In genomic region chr5:153831976-153832375, GRCh38 we compare ENCODE assay signal across 8 cellular contexts.
DNase-seq lines count a peak whose midpoint lies in the region; ATAC-seq and TF ChIP-seq lines count a peak whose summit lies in the region.

No MANE protein-coding gene starts in this region.

- H2AFZ ChIP-seq in neural progenitor cell (replicated peaks) = peak overlapping the region; percentile 84

- H3K4me3 ChIP-seq in neural progenitor cell = no peak overlapping the region
- H3K4me3 ChIP-seq in prostate gland = no peak overlapping the region

- H3K4me1 Mint-ChIP-seq in neural progenitor cell = no peaks in the 10 kb centered on the region
- no peaks in the 10 kb centered on the region for H3K4me1 Mint-ChIP-seq in progenitor cell of endocrine pancreas (ENCODE audit: low read depth)
- H3K4me1 Mint-ChIP-seq in activated T-cell treated with anti-CD3 and anti-CD28 coated beads, Interleukin-2, amount 50 U/mL, for 24 hours (ENCODE audit: low read depth) = no peaks in the 10 kb centered on the region

- H3K27me3 Mint-ChIP-seq in neural progenitor cell (ENCODE audit: insufficient read depth, low read depth) (no peaks in the 10 kb centered on the region), progenitor cell of endocrine pancreas (peaks cover under 1% of the 10 kb centered on the region)
- peaks cover 2% of the 10 kb centered on the region for H3K27me3 Mint-ChIP-seq in activated T-cell treated with anti-CD3 and anti-CD28 coated beads, Interleukin-2, amount 50 U/mL, for 24 hours

- 60% methylated on average over 2 of the region's 2 CpGs for WGBS in prostate gland

- H3K4me1 ChIP-seq in neural progenitor cell = no peaks in the 10 kb centered on the region
- H3K4me1 ChIP-seq in prostate gland (replicated peaks) = no peaks in the 10 kb centered on the region

- H3K9me3 ChIP-seq in neural progenitor cell (ENCODE audit: low read depth) (no peaks in the 10 kb centered on the region), prostate gland (no peaks in the 10 kb centered on the region)

- intact Hi-C loops in prostate gland (cut with DNase I) = no loop called here

- no peaks in the 10 kb centered on the region for H3F3A ChIP-seq in neural progenitor cell (ENCODE audit: low read depth)

- no peak for TF ChIP-seq CTCF in neural progenitor cell (IDR thresholded peaks at IDR 0.05)
- TF ChIP-seq CTCF in progenitor cell of endocrine pancreas (IDR thresholded peaks at IDR 0.05; ENCODE audit: unreplicated experiment) = no peak
- TF ChIP-seq CTCF in prostate gland (IDR thresholded peaks at IDR 0.05) = no peak

- H3K79me2 ChIP-seq in neural progenitor cell (ENCODE audit: low read depth) = no peaks in the 10 kb centered on the region

- no peak for TF ChIP-seq POLR2A in prostate gland (IDR thresholded peaks at IDR 0.05)

- H3K9me3 Mint-ChIP-seq in neural progenitor cell (no peaks in the 10 kb centered on the region), progenitor cell of endocrine pancreas (ENCODE audit: low read depth) (no peaks in the 10 kb centered on the region)
- H3K9me3 Mint-ChIP-seq in activated T-cell treated with anti-CD3 and anti-CD28 coated beads, Interleukin-2, amount 50 U/mL, for 24 hours = no peaks in the 10 kb centered on the region

- H3K27me3 ChIP-seq in neural progenitor cell (no peaks in the 10 kb centered on the region), prostate gland (replicated peaks; ENCODE audit: insufficient read depth) (no peaks in the 10 kb centered on the region)

- H3K4me2 ChIP-seq in neural progenitor cell = no peak overlapping the region

- no peak overlapping the region for H3K27ac ChIP-seq in neural progenitor cell
- H3K27ac ChIP-seq in prostate gland = no peak overlapping the region

- no peak overlapping the region for H3K4me3 Mint-ChIP-seq in neural progenitor cell
- no peak overlapping the region for H3K4me3 Mint-ChIP-seq in progenitor cell of endocrine pancreas (ENCODE audit: low read depth)
- H3K4me3 Mint-ChIP-seq in activated T-cell treated with anti-CD3 and anti-CD28 coated beads, Interleukin-2, amount 50 U/mL, for 24 hours = no peak overlapping the region

- H3K36me3 Mint-ChIP-seq in neural progenitor cell = no peaks in the 10 kb centered on the region
- H3K36me3 Mint-ChIP-seq in progenitor cell of endocrine pancreas (ENCODE audit: insufficient read depth) = no peaks in the 10 kb centered on the region
- no peaks in the 10 kb centered on the region for H3K36me3 Mint-ChIP-seq in activated T-cell treated with anti-CD3 and anti-CD28 coated beads, Interleukin-2, amount 50 U/mL, for 24 hours (ENCODE audit: low read depth)

- peak; percentile 80 for DNase-seq in SK-N-DZ (ENCODE audit: low spot score)
- DNase-seq in neural progenitor cell (ENCODE audit: low spot score) = peak; percentile 50
- no peak for DNase-seq in progenitor cell of endocrine pancreas (ENCODE audit: low spot score, unreplicated experiment)
- no peak for DNase-seq in activated T-cell treated with anti-CD3 and anti-CD28 coated beads, Interleukin-2, amount 50 U/mL, for 24 hours
- DNase-seq in prostate gland (ENCODE audit: low spot score) = no peak
- DNase-seq in stimulated activated CD4-positive, alpha-beta T cell treated with anti-CD3 and anti-CD28 coated beads, Interleukin-15, amount 100 ng/mL, for 24 hours = no peak

- ATAC-seq in GM19372 (IDR thresholded peaks at IDR 0.05; ENCODE audit: low read depth, unreplicated experiment) (peak; percentile 72), HG03103 (IDR thresholded peaks at IDR 0.05; ENCODE audit: low read depth, unreplicated experiment) (peak; percentile 91)

- H3K9ac ChIP-seq in neural progenitor cell = no peak overlapping the region

- H3K36me3 ChIP-seq in neural progenitor cell (no peaks in the 10 kb centered on the region), prostate gland (no peaks in the 10 kb centered on the region)

- no peak overlapping the region for H3K27ac Mint-ChIP-seq in neural progenitor cell
- H3K27ac Mint-ChIP-seq in progenitor cell of endocrine pancreas = no peak overlapping the region
- no peak overlapping the region for H3K27ac Mint-ChIP-seq in activated T-cell treated with anti-CD3 and anti-CD28 coated beads, Interleukin-2, amount 50 U/mL, for 24 hours

- H4K20me1 ChIP-seq in neural progenitor cell (ENCODE audit: low read depth) = no peaks in the 10 kb centered on the region

Comparison
In these comparisons a context has a peak if more than half of its experiments do, and no peak if none do; other contexts are left out.
1. DNase-seq: peak in SK-N-DZ (single experiment) and neural progenitor cell (single experiment); none in progenitor cell of endocrine pancreas (single experiment), activated T-cell treated with anti-CD3 and anti-CD28 coated beads, Interleukin-2, amount 50 U/mL, for 24 hours (single experiment), prostate gland (single experiment) and stimulated activated CD4-positive, alpha-beta T cell treated with anti-CD3 and anti-CD28 coated beads, Interleukin-15, amount 100 ng/mL, for 24 hours (single experiment).